ENCODE assay signal across 1 cellular context in the genomic region with DNA sequence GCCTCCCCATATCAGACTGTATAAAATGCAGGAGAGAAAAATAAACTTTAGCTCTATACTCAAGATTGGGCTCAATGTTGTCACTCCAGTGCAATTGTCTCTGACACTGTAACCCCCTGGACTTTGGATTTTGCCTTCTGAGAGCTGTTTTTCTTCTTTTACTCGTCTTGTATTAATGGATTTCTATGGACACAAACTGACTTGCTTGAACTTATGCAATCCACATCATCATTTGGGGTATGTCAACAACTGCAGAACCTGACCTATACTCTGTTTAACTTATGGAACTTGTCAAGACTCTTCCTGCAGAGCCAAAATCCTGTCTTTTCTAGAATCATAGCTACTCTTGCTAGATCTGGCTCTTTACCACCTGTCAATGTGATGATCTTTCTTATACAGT.
TF ChIP-seq lines count a peak whose summit lies in the region.

No MANE protein-coding gene starts in this region.

TF ChIP-seq in HepG2, 621 proteins besides CTCF, POLR2A, EP300 and RAD21 (continued from another document and continues in another):
- no peak for TF ChIP-seq TOPORS (CRISPR knock-in tag; IDR thresholded peaks at IDR 0.05)
- TF ChIP-seq SATB2 (CRISPR knock-in tag; IDR thresholded peaks at IDR 0.05) = no peak
- no peak for TF ChIP-seq ZNF672 (CRISPR knock-in tag; IDR thresholded peaks at IDR 0.05)
- TF ChIP-seq ZNF329 (CRISPR knock-in tag; IDR thresholded peaks at IDR 0.05; ENCODE audit: low read depth) = no peak
- no peak for TF ChIP-seq ZFX (CRISPR knock-in tag; IDR thresholded peaks at IDR 0.05; ENCODE audit: low read depth)
- TF ChIP-seq RAD51 (IDR thresholded peaks at IDR 0.05; ENCODE audit: borderline replicate concordance) = no peak
- TF ChIP-seq RCOR2 (CRISPR knock-in tag; IDR thresholded peaks at IDR 0.05) = 0 out of 2 replicates have a peak, but pooled peaks have one; percentile 29
- no peak for TF ChIP-seq NPAS2 (CRISPR knock-in tag; IDR thresholded peaks at IDR 0.05; ENCODE audit: borderline replicate concordance)
- no peak for TF ChIP-seq TCF12 (IDR thresholded peaks at IDR 0.05)
- TF ChIP-seq TCF12 (CRISPR knock-in tag; IDR thresholded peaks at IDR 0.05) = no peak
- TF ChIP-seq ZNF496 (CRISPR knock-in tag; IDR thresholded peaks at IDR 0.05; ENCODE audit: insufficient replicate concordance) = no peak
- TF ChIP-seq ZNF432 (CRISPR knock-in tag; IDR thresholded peaks at IDR 0.05; ENCODE audit: borderline replicate concordance) = no peak
- no peak for TF ChIP-seq TBX2 (CRISPR knock-in tag; IDR thresholded peaks at IDR 0.05; ENCODE audit: borderline replicate concordance)
- TF ChIP-seq, protein P1, sequence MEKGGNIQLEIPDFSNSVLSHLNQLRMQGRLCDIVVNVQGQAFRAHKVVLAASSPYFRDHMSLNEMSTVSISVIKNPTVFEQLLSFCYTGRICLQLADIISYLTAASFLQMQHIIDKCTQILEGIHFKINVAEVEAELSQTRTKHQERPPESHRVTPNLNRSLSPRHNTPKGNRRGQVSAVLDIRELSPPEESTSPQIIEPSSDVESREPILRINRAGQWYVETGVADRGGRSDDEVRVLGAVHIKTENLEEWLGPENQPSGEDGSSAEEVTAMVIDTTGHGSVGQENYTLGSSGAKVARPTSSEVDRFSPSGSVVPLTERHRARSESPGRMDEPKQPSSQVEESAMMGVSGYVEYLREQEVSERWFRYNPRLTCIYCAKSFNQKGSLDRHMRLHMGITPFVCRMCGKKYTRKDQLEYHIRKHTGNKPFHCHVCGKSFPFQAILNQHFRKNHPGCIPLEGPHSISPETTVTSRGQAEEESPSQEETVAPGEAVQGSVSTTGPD (CRISPR knock-in tag; IDR thresholded peaks at IDR 0.05) = no peak
- no peak; the same call in 1 of the 2 replicates for TF ChIP-seq FOXO1 (CRISPR knock-in tag; IDR thresholded peaks at IDR 0.05)
- no peak for TF ChIP-seq ZNF570 (CRISPR knock-in tag; IDR thresholded peaks at IDR 0.05; ENCODE audit: borderline replicate concordance)
- peak; percentile 80 for TF ChIP-seq FOXA3 (CRISPR knock-in tag; IDR thresholded peaks at IDR 0.05)
- TF ChIP-seq UBTF (CRISPR knock-in tag; IDR thresholded peaks at IDR 0.05) = no peak
- TF ChIP-seq ZFYVE20 (CRISPR knock-in tag; IDR thresholded peaks at IDR 0.05; ENCODE audit: borderline replicate concordance, low read depth) = no peak
- TF ChIP-seq, protein P2, sequence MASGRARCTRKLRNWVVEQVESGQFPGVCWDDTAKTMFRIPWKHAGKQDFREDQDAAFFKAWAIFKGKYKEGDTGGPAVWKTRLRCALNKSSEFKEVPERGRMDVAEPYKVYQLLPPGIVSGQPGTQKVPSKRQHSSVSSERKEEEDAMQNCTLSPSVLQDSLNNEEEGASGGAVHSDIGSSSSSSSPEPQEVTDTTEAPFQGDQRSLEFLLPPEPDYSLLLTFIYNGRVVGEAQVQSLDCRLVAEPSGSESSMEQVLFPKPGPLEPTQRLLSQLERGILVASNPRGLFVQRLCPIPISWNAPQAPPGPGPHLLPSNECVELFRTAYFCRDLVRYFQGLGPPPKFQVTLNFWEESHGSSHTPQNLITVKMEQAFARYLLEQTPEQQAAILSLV (CRISPR knock-in tag; IDR thresholded peaks at IDR 0.05; ENCODE audit: borderline replicate concordance) = no peak
- TF ChIP-seq MYPOP (CRISPR knock-in tag; IDR thresholded peaks at IDR 0.05) = no peak
- TF ChIP-seq CREM (IDR thresholded peaks at IDR 0.05) = no peak
- no peak for TF ChIP-seq CREM (CRISPR knock-in tag; IDR thresholded peaks at IDR 0.05)
- no peak for TF ChIP-seq RXRA (CRISPR knock-in tag; IDR thresholded peaks at IDR 0.05)
- no peak for TF ChIP-seq ZNF746 (CRISPR knock-in tag; IDR thresholded peaks at IDR 0.05)
- TF ChIP-seq PPARG (CRISPR knock-in tag; conservative IDR thresholded peaks at IDR 0.05) = 0 out of 2 replicates have a peak, but pooled peaks have one; percentile 38
- TF ChIP-seq ZNF121 (CRISPR knock-in tag; IDR thresholded peaks at IDR 0.05) = no peak
- no peak for TF ChIP-seq HNRNPLL (IDR thresholded peaks at IDR 0.05; ENCODE audit: low read depth, low read length, poor library complexity, severe bottlenecking)
- TF ChIP-seq, protein P3, sequence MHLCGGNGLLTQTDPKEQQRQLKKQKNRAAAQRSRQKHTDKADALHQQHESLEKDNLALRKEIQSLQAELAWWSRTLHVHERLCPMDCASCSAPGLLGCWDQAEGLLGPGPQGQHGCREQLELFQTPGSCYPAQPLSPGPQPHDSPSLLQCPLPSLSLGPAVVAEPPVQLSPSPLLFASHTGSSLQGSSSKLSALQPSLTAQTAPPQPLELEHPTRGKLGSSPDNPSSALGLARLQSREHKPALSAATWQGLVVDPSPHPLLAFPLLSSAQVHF (CRISPR knock-in tag; IDR thresholded peaks at IDR 0.05) = no peak
- no peak for TF ChIP-seq PBX2 (CRISPR knock-in tag; IDR thresholded peaks at IDR 0.05)
- TF ChIP-seq ZNF430 (CRISPR knock-in tag; IDR thresholded peaks at IDR 0.05) = no peak
- no peak for TF ChIP-seq AKAP8 (CRISPR knock-in tag; IDR thresholded peaks at IDR 0.05)
- TF ChIP-seq ZNF263 (CRISPR knock-in tag; IDR thresholded peaks at IDR 0.05) = no peak
- peak; percentile 48; the same call in 1 of the 2 replicates for TF ChIP-seq PAXIP1 (CRISPR knock-in tag; conservative IDR thresholded peaks at IDR 0.05)
- TF ChIP-seq, protein P4, sequence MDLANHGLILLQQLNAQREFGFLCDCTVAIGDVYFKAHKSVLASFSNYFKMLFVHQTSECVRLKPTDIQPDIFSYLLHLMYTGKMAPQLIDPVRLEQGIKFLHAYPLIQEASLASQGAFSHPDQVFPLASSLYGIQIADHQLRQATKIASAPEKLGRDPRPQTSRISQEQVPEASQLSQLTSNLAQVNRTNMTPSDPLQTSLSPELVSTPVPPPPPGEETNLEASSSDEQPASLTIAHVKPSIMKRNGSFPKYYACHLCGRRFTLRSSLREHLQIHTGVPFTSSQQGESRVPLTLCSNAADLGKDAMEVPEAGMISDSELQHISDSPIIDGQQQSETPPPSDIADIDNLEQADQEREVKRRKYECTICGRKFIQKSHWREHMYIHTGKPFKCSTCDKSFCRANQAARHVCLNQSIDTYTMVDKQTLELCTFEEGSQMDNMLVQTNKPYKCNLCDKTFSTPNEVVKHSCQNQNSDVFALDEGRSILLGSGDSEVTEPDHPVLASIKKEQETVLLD (CRISPR knock-in tag; IDR thresholded peaks at IDR 0.05; ENCODE audit: low read depth) = no peak
- no peak for TF ChIP-seq BHLHE40 (IDR thresholded peaks at IDR 0.05; ENCODE audit: low read length)
- TF ChIP-seq GTF3A (CRISPR knock-in tag; conservative IDR thresholded peaks at IDR 0.05) = no peak
- TF ChIP-seq ZNF503 (CRISPR knock-in tag; IDR thresholded peaks at IDR 0.05) = no peak
- TF ChIP-seq ZBTB43 (CRISPR knock-in tag; conservative IDR thresholded peaks at IDR 0.05) = no peak
- TF ChIP-seq, protein P5, sequence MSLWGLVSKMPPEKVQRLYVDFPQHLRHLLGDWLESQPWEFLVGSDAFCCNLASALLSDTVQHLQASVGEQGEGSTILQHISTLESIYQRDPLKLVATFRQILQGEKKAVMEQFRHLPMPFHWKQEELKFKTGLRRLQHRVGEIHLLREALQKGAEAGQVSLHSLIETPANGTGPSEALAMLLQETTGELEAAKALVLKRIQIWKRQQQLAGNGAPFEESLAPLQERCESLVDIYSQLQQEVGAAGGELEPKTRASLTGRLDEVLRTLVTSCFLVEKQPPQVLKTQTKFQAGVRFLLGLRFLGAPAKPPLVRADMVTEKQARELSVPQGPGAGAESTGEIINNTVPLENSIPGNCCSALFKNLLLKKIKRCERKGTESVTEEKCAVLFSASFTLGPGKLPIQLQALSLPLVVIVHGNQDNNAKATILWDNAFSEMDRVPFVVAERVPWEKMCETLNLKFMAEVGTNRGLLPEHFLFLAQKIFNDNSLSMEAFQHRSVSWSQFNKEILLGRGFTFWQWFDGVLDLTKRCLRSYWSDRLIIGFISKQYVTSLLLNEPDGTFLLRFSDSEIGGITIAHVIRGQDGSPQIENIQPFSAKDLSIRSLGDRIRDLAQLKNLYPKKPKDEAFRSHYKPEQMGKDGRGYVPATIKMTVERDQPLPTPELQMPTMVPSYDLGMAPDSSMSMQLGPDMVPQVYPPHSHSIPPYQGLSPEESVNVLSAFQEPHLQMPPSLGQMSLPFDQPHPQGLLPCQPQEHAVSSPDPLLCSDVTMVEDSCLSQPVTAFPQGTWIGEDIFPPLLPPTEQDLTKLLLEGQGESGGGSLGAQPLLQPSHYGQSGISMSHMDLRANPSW (CRISPR knock-in tag; IDR thresholded peaks at IDR 0.05; ENCODE audit: borderline replicate concordance) = no peak
- TF ChIP-seq CEBPG (CRISPR knock-in tag; IDR thresholded peaks at IDR 0.05) = peak; percentile 69; the same call in 1 of the 2 replicates
- no peak for TF ChIP-seq ZNF292 (CRISPR knock-in tag; IDR thresholded peaks at IDR 0.05; ENCODE audit: borderline replicate concordance, low read depth)
- TF ChIP-seq SOX6 (IDR thresholded peaks at IDR 0.05) = no peak
- TF ChIP-seq SOX6 (CRISPR knock-in tag; IDR thresholded peaks at IDR 0.05) = peak; percentile 35; the same call in 1 of the 2 replicates
- no peak for TF ChIP-seq HMGA1 (CRISPR knock-in tag; conservative IDR thresholded peaks at IDR 0.05)
- TF ChIP-seq AGO2 (optimal IDR thresholded peaks at IDR 0.05; ENCODE audit: low read depth, low read length) = no peak
